In genomic region chr6:170561550-170561949, GRCh38 we compare ENCODE assay signal across 14 cellular contexts. TPM values are rescaled to one million over a fixed set of nuclear protein-coding genes. Genes with fewer than 3 reads are reported as not detected.
A peak's percentile ranks its signal among the peaks of the same experiment; 100 is the strongest.
DNase-seq lines count a peak whose midpoint lies in the region; TF ChIP-seq lines count a peak whose summit lies in the region.
"Had no signal": no experiment of that assay in that cellular context is flagged by ENCODE, and none has a peak within 500 bp of the region (broad histone marks: within the 10 kb centered on the region; RNA-seq: fewer than 3 reads in every experiment).

No MANE protein-coding gene starts in this region.

- DNase-seq in DMS53 (lab: John Stamatoyannopoulos, UW) (peak; percentile 81), LNCaP clone FGC (ENCODE audit: low read depth) (peak; percentile 85), mucosa of gallbladder (ENCODE audit: low spot score) (peak; percentile 11), type B pancreatic cell (ENCODE audit: extremely low spot score, unreplicated experiment) (no peak), NOMO-1 treated with DMSO at 0.1 percent for 48 hours (lab: John Stamatoyannopoulos, UW; ENCODE audit: unreplicated experiment) (no peak), inferior parietal cortex (ENCODE audit: extremely low spot score) (no peak), colonic mucosa (no peak)
- DNase-seq: C1 segment of cervical spinal cord; CD4-positive, alpha-beta memory T cell; DND-41; GDM1; GOT3; H9 had no signal

- no peaks in the 10 kb centered on the region for H3K9me3 Mint-ChIP-seq in type B pancreatic cell
- H3K9me3 Mint-ChIP-seq: CD4-positive, alpha-beta memory T cell; H9 had no signal

- H3K4me1 Mint-ChIP-seq in type B pancreatic cell (ENCODE audit: unreplicated experiment) = peaks cover 3% of the 10 kb centered on the region
- H3K4me1 Mint-ChIP-seq: H9 had no signal

- H3K27ac Mint-ChIP-seq in type B pancreatic cell = peak overlapping the region; percentile 21
- H3K27ac Mint-ChIP-seq: B cell, H9 had no signal

- no peaks in the 10 kb centered on the region for H3K4me1 ChIP-seq in colonic mucosa

- no peaks in the 10 kb centered on the region for H3K9me3 ChIP-seq in colonic mucosa

- peaks cover 14% of the 10 kb centered on the region for H3K36me3 ChIP-seq in colonic mucosa

- H3K4me3 ChIP-seq in LNCaP clone FGC (ENCODE audit: low read depth, low read length) = peak overlapping the region; percentile 9; the same call in 1 of the 2 replicates
- no peak overlapping the region for H3K4me3 ChIP-seq in colonic mucosa

- intact Hi-C loops in colonic mucosa (cut with DNase I) = no loop called here

- TF ChIP-seq CTCF in LNCaP clone FGC (IDR thresholded peaks at IDR 0.05; ENCODE audit: control insufficient read depth, extremely low read depth, insufficient read depth) = no peak
- no peak for TF ChIP-seq CTCF in type B pancreatic cell (conservative IDR thresholded peaks at IDR 0.05)
- TF ChIP-seq CTCF in colonic mucosa (IDR thresholded peaks at IDR 0.05) = no peak

- H3K9ac ChIP-seq in colonic mucosa (ENCODE audit: low read depth in 2 of 2, low read length in 2 of 2) = no peak overlapping the region

- H3K36me3 Mint-ChIP-seq in type B pancreatic cell = peaks cover 19% of the 10 kb centered on the region

- no peak overlapping the region for H3K4me3 Mint-ChIP-seq in type B pancreatic cell
- H3K4me3 Mint-ChIP-seq: B cell; CD4-positive, alpha-beta memory T cell; H9 had no signal

- H3K27me3 Mint-ChIP-seq in type B pancreatic cell = no peaks in the 10 kb centered on the region
- H3K27me3 Mint-ChIP-seq: B cell; CD4-positive, alpha-beta memory T cell had no signal

- no peaks in the 10 kb centered on the region for H3K27me3 ChIP-seq in colonic mucosa

- no peak overlapping the region for H3K27ac ChIP-seq in colonic mucosa

RNA-seq across cellular contexts. Expression of gene TBP, which starts 7.4 kb away (rescaled TPM):
- total RNA-seq in mucosa of gallbladder (11.9 TPM), type B pancreatic cell (ENCODE audit: low replicate concordance) (18.2 and 20.8 TPM in 2 replicates), colonic mucosa (10 to 100 TPM; 11.7 to 13.4 TPM)

RNA-seq across cellular contexts. Expression of gene PSMB1, which starts 8.4 kb away (rescaled TPM):
- 109 TPM for total RNA-seq in mucosa of gallbladder
- 150 and 158 TPM in 2 replicates for total RNA-seq in type B pancreatic cell (ENCODE audit: low replicate concordance)
- 100 to 1,000 TPM; 140 to 172 TPM for total RNA-seq in colonic mucosa

RNA-seq across cellular contexts. Expression of gene PDCD2, which starts 22.9 kb away (rescaled TPM):
- total RNA-seq in mucosa of gallbladder = 49.8 TPM
- total RNA-seq in type B pancreatic cell (ENCODE audit: low replicate concordance) = 63.5 and 69.8 TPM in 2 replicates
- 10 to 100 TPM; 46.7 to 61.5 TPM for total RNA-seq in colonic mucosa

Comparison
In these comparisons a context has a peak if more than half of its experiments do, and no peak if none do; other contexts are left out.
1. DNase-seq: peak in DMS53 (single experiment), LNCaP clone FGC (single experiment) and mucosa of gallbladder (single experiment); none in type B pancreatic cell (single experiment), NOMO-1 treated with DMSO at 0.1 percent for 48 hours (single experiment), inferior parietal cortex (single experiment) and colonic mucosa (single experiment).